8 cellular contexts compared by ENCODE assay signal in the genomic region with DNA sequence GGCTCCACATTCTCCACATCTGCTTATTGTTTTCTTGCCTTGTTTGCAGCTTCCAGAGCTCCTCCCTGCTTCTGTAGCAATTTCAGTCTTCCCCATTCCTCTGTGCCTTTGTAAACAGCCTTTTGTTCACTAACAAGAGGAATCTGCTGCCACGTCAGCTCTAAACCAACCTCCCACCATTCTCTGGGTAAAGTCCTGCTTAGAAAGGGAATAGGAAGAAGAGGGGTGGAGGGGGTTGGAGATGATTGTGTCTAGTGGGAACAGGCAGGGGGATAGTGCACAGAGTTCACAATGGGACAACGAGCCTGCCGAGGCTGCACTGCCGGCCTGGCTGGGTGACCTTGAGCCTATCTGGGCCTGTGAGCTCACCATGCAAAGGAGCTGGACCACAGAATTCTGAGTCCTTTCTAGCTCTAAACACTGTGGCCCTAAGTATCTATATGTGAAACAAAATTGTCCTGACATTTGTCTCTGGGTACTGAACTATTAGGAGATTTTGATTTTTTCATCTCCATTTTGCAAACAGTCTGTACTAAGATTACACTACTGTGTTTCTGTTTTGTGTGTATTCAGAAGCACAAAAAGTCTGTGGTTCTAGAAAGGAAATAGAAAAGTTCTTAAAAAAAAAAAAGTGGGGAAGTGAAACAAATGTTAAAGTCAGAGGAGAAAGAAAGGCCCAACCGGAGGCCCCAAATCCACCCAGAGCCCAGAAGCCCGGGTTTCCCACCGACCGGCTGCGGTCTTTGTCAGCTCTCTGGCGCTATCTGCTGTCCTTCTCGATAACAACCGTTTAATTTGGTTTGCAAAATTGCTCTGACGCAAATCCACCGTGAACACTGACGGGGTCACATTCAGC. TPM values are rescaled to one million over a fixed set of nuclear protein-coding genes. Genes with fewer than 3 reads are reported as not detected.
DNase-seq lines count a peak whose midpoint lies in the region; ATAC-seq and TF ChIP-seq lines count a peak whose summit lies in the region.

No MANE protein-coding gene starts in this region.

- POLR2A ChIA-PET in BJ (lab: Charles Lee) = no interaction called here

- H3K4me3 ChIP-seq in BJ (ENCODE audit: low read depth, low read length) (no peak overlapping the region), dorsolateral prefrontal cortex (peak overlapping the region in 25 of 59 donors; percentile 0 to 50 (median 14)), lower lobe of right lung (no peak overlapping the region)

- H3K27ac ChIP-seq in dorsolateral prefrontal cortex (peak overlapping the region; percentile 72 to 98 (median 95)), lower lobe of right lung (peak overlapping the region; percentile 75)

- no peaks in the 10 kb centered on the region for H3K36me3 ChIP-seq in BJ (ENCODE audit: control insufficient read depth, insufficient read depth, low read length)
- H3K36me3 ChIP-seq in lower lobe of right lung = no peaks in the 10 kb centered on the region

- peak; percentile 90 for ATAC-seq in GM19023 (IDR thresholded peaks at IDR 0.05; ENCODE audit: unreplicated experiment)
- peak; percentile 92 for ATAC-seq in HG03175 (IDR thresholded peaks at IDR 0.05; ENCODE audit: unreplicated experiment)
- peak; percentile 88 for ATAC-seq in lower lobe of right lung

- peaks cover 16% of the 10 kb centered on the region for H3K4me1 ChIP-seq in lower lobe of right lung

- CTCF ChIA-PET in BJ (lab: Yijun Ruan, JAX) = interaction anchor here (0.6 to 8.9 kb wide), 28 partner anchors 14 to 494 kb away, joined by 3 to 97 read pairs (median 4); no protein-coding TSS in a partner anchor

- intact Hi-C loops in dorsolateral prefrontal cortex (cut with DNase I) (loop anchor here (1.0 kb wide), 2 partner anchors 106 to 108 kb away; no protein-coding TSS in a partner anchor), lower lobe of right lung (cut with DNase I) (loop anchor here (5.0 kb wide), 1 partner anchor 113 kb away; no protein-coding TSS in a partner anchor)

- TF ChIP-seq CTCF in BJ (IDR thresholded peaks at IDR 0.05; ENCODE audit: insufficient read depth, low read depth, low read length) (peak; percentile 74), dorsolateral prefrontal cortex (IDR thresholded peaks at IDR 0.05 in 54 of 56, conservative IDR thresholded peaks at IDR 0.05 in 2 of 56; ENCODE audit: low read depth in 1 of 56, partially characterized antibody in 56 of 56) (peak; percentile 65 to 94 (median 86)), lower lobe of right lung (IDR thresholded peaks at IDR 0.05) (peak; percentile 73)

- H3K9me3 ChIP-seq in lower lobe of right lung = no peaks in the 10 kb centered on the region

- no peaks in the 10 kb centered on the region; the same call in 1 of the 2 replicates for H3K27me3 ChIP-seq in BJ (ENCODE audit: control insufficient read depth, insufficient read depth, low read length)
- H3K27me3 ChIP-seq in dorsolateral prefrontal cortex = no peaks in the 10 kb centered on the region
- no peaks in the 10 kb centered on the region for H3K27me3 ChIP-seq in lower lobe of right lung (ENCODE audit: low read depth)

- DNase-seq in BJ (ENCODE audit: low read depth) (peak; percentile 46), NCI-H526 (lab: John Stamatoyannopoulos, UW) (peak; percentile 19 to 90), dorsolateral prefrontal cortex (peak; percentile 56 to 86 (median 82)), lower lobe of right lung (peak; percentile 82)
- peak; percentile 66 to 70 for DNase-seq in activated CD4-positive, alpha-beta T cell treated with anti-CD3 and anti-CD28 coated beads, Interleukin-2, amount 50 U/mL, for 4 hours
- DNase-seq in stimulated activated CD8-positive, alpha-beta memory T cell treated with anti-CD3 and anti-CD28 coated beads, Interleukin-12 subunit alpha, Interleukin-12 subunit beta, amount 100 ng/mL, for 1 hour (ENCODE audit: low read depth) = peak; percentile 62

RNA-seq across cellular contexts. Expression of gene PRND, which starts 1.4 kb away (rescaled TPM):
- not detected in 2 replicates for polyA plus RNA-seq in BJ (2011; rRNA removed)
- polyA minus RNA-seq in BJ (2011; rRNA and poly(A)+ RNA removed) = 0.05 TPM in 1 of 2 replicates, not detected in the other
- total RNA-seq in dorsolateral prefrontal cortex (under 1 TPM in 50 of 120 experiments, not detected in 70; 0.07 to 0.42 (median 0.16) TPM), lower lobe of right lung (not detected)

RNA-seq across cellular contexts. Expression of gene PRNP, which starts 34.1 kb away (rescaled TPM):
- polyA plus RNA-seq in BJ (2011; rRNA removed) = 432 and 633 TPM in 2 replicates
- 216 and 330 TPM in 2 replicates for polyA minus RNA-seq in BJ (2011; rRNA and poly(A)+ RNA removed)
- total RNA-seq in dorsolateral prefrontal cortex (100 to 1,000 TPM; 270 to 661 (median 486) TPM), lower lobe of right lung (79.5 TPM)
